24 cellular contexts compared by ENCODE assay signal in the genomic region with DNA sequence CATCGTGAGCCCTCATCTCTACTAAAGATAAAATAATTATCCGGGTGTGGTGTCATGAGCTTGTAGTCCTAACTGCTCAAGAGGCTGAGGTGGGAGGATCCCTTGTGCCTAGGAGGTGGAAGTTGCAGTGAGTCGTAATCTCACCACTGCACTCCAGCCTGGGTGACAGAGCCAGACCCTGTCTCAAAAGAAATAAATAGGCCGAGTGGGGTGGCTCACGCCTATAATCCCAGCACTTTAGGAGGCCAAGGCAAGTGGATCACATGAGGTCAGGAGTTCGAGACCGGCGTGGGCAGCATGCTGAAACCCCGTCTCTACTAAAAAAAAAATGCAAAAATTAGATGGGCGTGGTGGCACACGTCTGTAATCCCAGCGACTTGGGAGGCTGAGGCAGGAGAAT.
"Had no signal": no experiment of that assay in that cellular context is flagged by ENCODE, and none has a peak within 500 bp of the region (broad histone marks: within the 10 kb centered on the region; RNA-seq: fewer than 3 reads in every experiment).

No MANE protein-coding gene starts in this region.

- DNase-seq: head of caudate nucleus; hypothalamus; immature natural killer cell; kidney; left colon; left lung; lower lobe of right lung; mammary epithelial cell; mesenchymal stem cell; midbrain; mucosa of descending colon; naive thymus-derived CD4-positive, alpha-beta T cell; ovary; right lobe of liver; spleen; stimulated activated CD4-positive, alpha-beta T cell treated with anti-CD3 and anti-CD28 coated beads, Interleukin-2, amount 100 ng/mL, for 48 hours; stimulated activated naive CD4-positive, alpha-beta T cell; tibial artery; trophoblast cell; upper lobe of right lung had no signal

- H3K4me3 ChIP-seq: left lung, lower lobe of right lung, mucosa of descending colon, ovary, right atrium auricular region, right lobe of liver, skin epidermis, spleen, suprapubic skin, thoracic aorta, tibial artery, upper lobe of right lung had no signal

- H3K27ac ChIP-seq: left lung, lower lobe of right lung, ovary, right atrium auricular region, right lobe of liver, skin epidermis, spleen, suprapubic skin, thoracic aorta, tibial artery, upper lobe of right lung had no signal

- H3K4me1 ChIP-seq: left lung, lower lobe of right lung, right atrium auricular region, right lobe of liver, suprapubic skin had no signal

- H3K36me3 ChIP-seq: left lung, lower lobe of right lung, ovary, right atrium auricular region, right lobe of liver, spleen, suprapubic skin, thoracic aorta, tibial artery, upper lobe of right lung had no signal

- H3K27me3 ChIP-seq: left lung, ovary, right atrium auricular region, right lobe of liver, spleen, suprapubic skin, tibial artery, upper lobe of right lung had no signal
